ENCODE assay signal across 8 cellular contexts in genomic region chr20:38751360-38751976, GRCh38. TPM values are rescaled to one million over a fixed set of nuclear protein-coding genes. Genes with fewer than 3 reads are reported as not detected.
DNase-seq lines count a peak whose midpoint lies in the region; ATAC-seq and FAIRE-seq lines count a peak whose summit lies in the region.

No MANE protein-coding gene starts in this region.

- H3K4me3 Mint-ChIP-seq in activated CD8-positive, alpha-beta T cell treated with anti-CD3 and anti-CD28 coated beads, Interleukin-2, amount 10 ng/mL, durations not matched to agents 7 days and 5 days = no peak overlapping the region

- H3K27me3 Mint-ChIP-seq in activated CD8-positive, alpha-beta T cell treated with anti-CD3 and anti-CD28 coated beads, Interleukin-2, amount 10 ng/mL, durations not matched to agents 7 days and 5 days (ENCODE audit: low read depth) = no peaks in the 10 kb centered on the region

- peak; percentile 3 for DNase-seq in stimulated activated CD4-positive, alpha-beta T cell treated with anti-CD3 and anti-CD28 coated beads, Interleukin-12 subunit alpha, Interleukin-12 subunit beta, amount 100 ng/mL, for 4 hours
- no peak for DNase-seq in stimulated activated CD4-positive, alpha-beta T cell treated with anti-CD3 and anti-CD28 coated beads, Interleukin-4, amount 100 ng/mL, for 1 hour
- DNase-seq in M059J (ENCODE audit: low read depth) (peak; percentile 55), GF-D8 (lab: John Stamatoyannopoulos, UW) (no peak)
- peak; percentile 54 for DNase-seq in activated CD8-positive, alpha-beta T cell treated with anti-CD3 and anti-CD28 coated beads, Interleukin-2, amount 10 ng/mL, durations not matched to agents 7 days and 5 days

- H3K27ac Mint-ChIP-seq in activated CD8-positive, alpha-beta T cell treated with anti-CD3 and anti-CD28 coated beads, Interleukin-2, amount 10 ng/mL, durations not matched to agents 7 days and 5 days = no peak overlapping the region

- POLR2A ChIA-PET in activated CD8-positive, alpha-beta T cell treated with anti-CD3 and anti-CD28 coated beads, Interleukin-2, amount 10 ng/mL, durations not matched to agents 7 days and 5 days (lab: Charles Lee) = no interaction called here

- peaks cover 28% of the 10 kb centered on the region for H3K36me3 Mint-ChIP-seq in activated CD8-positive, alpha-beta T cell treated with anti-CD3 and anti-CD28 coated beads, Interleukin-2, amount 10 ng/mL, durations not matched to agents 7 days and 5 days (ENCODE audit: low read depth)

- H3K4me1 Mint-ChIP-seq in activated CD8-positive, alpha-beta T cell treated with anti-CD3 and anti-CD28 coated beads, Interleukin-2, amount 10 ng/mL, durations not matched to agents 7 days and 5 days (ENCODE audit: low read depth) = peaks cover 32% of the 10 kb centered on the region

- FAIRE-seq in islet of Langerhans (lab: Jason Lieb, UNC) = peak; percentile 96

- no peaks in the 10 kb centered on the region for H3K9me3 Mint-ChIP-seq in activated CD8-positive, alpha-beta T cell treated with anti-CD3 and anti-CD28 coated beads, Interleukin-2, amount 10 ng/mL, durations not matched to agents 7 days and 5 days (ENCODE audit: insufficient read depth)

- CTCF ChIA-PET in activated CD8-positive, alpha-beta T cell treated with anti-CD3 and anti-CD28 coated beads, Interleukin-2, amount 10 ng/mL, durations not matched to agents 7 days and 5 days (lab: Charles Lee) = interaction anchor here (0.6 to 5.8 kb wide), 33 partner anchors 11 to 305 kb away, joined by 3 to 59 read pairs (median 5); partner anchors contain the start of genes DHX35, PPP1R16B and SLC32A1

- no peak for ATAC-seq in activated CD8-positive, alpha-beta T cell treated with anti-CD3 and anti-CD28 coated beads, Interleukin-2, amount 10 ng/mL, durations not matched to agents 7 days and 5 days
- no peak for ATAC-seq in HG03139 (IDR thresholded peaks at IDR 0.05; ENCODE audit: unreplicated experiment)
- no peak for ATAC-seq in GM19397 (IDR thresholded peaks at IDR 0.05; ENCODE audit: unreplicated experiment)

RNA-seq across cellular contexts. Expression of gene ACTR5, which starts 3.2 kb away (rescaled TPM):
- 10.6 and 12.0 TPM in 2 replicates for total RNA-seq in M059J (2014; rRNA removed; shearing (Covaris generic))
- 1 to 10 TPM; 8.4 to 9.2 TPM for total RNA-seq in activated CD8-positive, alpha-beta T cell treated with anti-CD3 and anti-CD28 coated beads, Interleukin-2, amount 10 ng/mL, durations not matched to agents 7 days and 5 days

RNA-seq across cellular contexts. Expression of gene SLC32A1, which starts 27.2 kb away (rescaled TPM):
- total RNA-seq in M059J (2014; rRNA removed; shearing (Covaris generic)) = not detected in 2 replicates
- total RNA-seq in activated CD8-positive, alpha-beta T cell treated with anti-CD3 and anti-CD28 coated beads, Interleukin-2, amount 10 ng/mL, durations not matched to agents 7 days and 5 days = not detected

RNA-seq across cellular contexts. Expression of gene PPP1R16B, which starts 54.0 kb away (rescaled TPM):
- total RNA-seq in M059J (2014; rRNA removed; shearing (Covaris generic)) = not detected in 2 replicates
- 10 to 100 TPM; 63.4 to 65.1 TPM for total RNA-seq in activated CD8-positive, alpha-beta T cell treated with anti-CD3 and anti-CD28 coated beads, Interleukin-2, amount 10 ng/mL, durations not matched to agents 7 days and 5 days

Comparison
In these comparisons a context has a peak if more than half of its experiments do, and no peak if none do; other contexts are left out.
1. DNase-seq: peak in stimulated activated CD4-positive, alpha-beta T cell treated with anti-CD3 and anti-CD28 coated beads, Interleukin-12 subunit alpha, Interleukin-12 subunit beta, amount 100 ng/mL, for 4 hours (single experiment), M059J (single experiment) and activated CD8-positive, alpha-beta T cell treated with anti-CD3 and anti-CD28 coated beads, Interleukin-2, amount 10 ng/mL, durations not matched to agents 7 days and 5 days (single experiment); none in stimulated activated CD4-positive, alpha-beta T cell treated with anti-CD3 and anti-CD28 coated beads, Interleukin-4, amount 100 ng/mL, for 1 hour (single experiment) and GF-D8 (single experiment).
2. RNA of gene PPP1R16B, which starts 54.0 kb away (total RNA-seq): 63.4 to 65.1 TPM in activated CD8-positive, alpha-beta T cell treated with anti-CD3 and anti-CD28 coated beads, Interleukin-2, amount 10 ng/mL, durations not matched to agents 7 days and 5 days; not detected in M059J; every median in the first group is over 10 times any median in the second.